21 cellular contexts compared by ENCODE assay signal in genomic region chr1:174008261-174008660, GRCh38. TPM values are rescaled to one million over a fixed set of nuclear protein-coding genes. Genes with fewer than 3 reads are reported as not detected.
DNase-seq lines count a peak whose midpoint lies in the region; ATAC-seq and TF ChIP-seq lines count a peak whose summit lies in the region.
"Had no signal": no experiment of that assay in that cellular context is flagged by ENCODE, and none has a peak within 500 bp of the region (broad histone marks: within the 10 kb centered on the region; RNA-seq: fewer than 3 reads in every experiment).

No MANE protein-coding gene starts in this region.

- POLR2A ChIA-PET in IMR-90 (lab: Charles Lee; ENCODE audit: unreplicated experiment) = no interaction called here
- POLR2A ChIA-PET in PC-9 (lab: Charles Lee; ENCODE audit: unreplicated experiment) = no interaction called here

- H3K27me3 ChIP-seq in IMR-90 (ENCODE audit: control insufficient read depth, insufficient read depth, low read length) (no peaks in the 10 kb centered on the region), PC-9 (ENCODE audit: insufficient read depth, low read depth) (no peaks in the 10 kb centered on the region), tibial artery (no peaks in the 10 kb centered on the region)
- H3K27me3 ChIP-seq: BE2C, body of pancreas had no signal

- DNase-seq in AML-193 (lab: John Stamatoyannopoulos, UW) (peak; percentile 41 to 62), IMR-90 (no peak), PC-9 (no peak), epithelial cell of prostate (ENCODE audit: low read depth, low spot score) (no peak), H4 (ENCODE audit: low spot score) (no peak), tibial artery (no peak)
- DNase-seq in stimulated activated CD4-positive, alpha-beta T cell treated with anti-CD3 and anti-CD28 coated beads, Interleukin-12 subunit alpha, Interleukin-12 subunit beta, amount 100 ng/mL, for 4 hours = no peak
- no peak for DNase-seq in activated CD4-positive, alpha-beta T cell treated with anti-CD3 and anti-CD28 coated beads for 48 hours
- DNase-seq: activated naive CD8-positive, alpha-beta T cell treated with anti-CD3 and anti-CD28 coated beads, Interleukin-2, amount 10 ng/mL, durations not matched to agents 7 days and 5 days; activated T-cell treated with anti-CD3 and anti-CD28 coated beads, Interleukin-2, amount 50 U/mL, for 72 hours; BE2C; body of pancreas; DMS 273 treated with DMSO at 0.1 percent for 48 hours; left colon; mesendoderm; naive B cell; NCI-H748 treated with DMSO at 0.1 percent for 48 hours had no signal

- H4K20me1 ChIP-seq in IMR-90 (ENCODE audit: insufficient read depth, low read length) (peaks cover 70% of the 10 kb centered on the region), PC-9 (ENCODE audit: insufficient read depth) (peaks cover 55% of the 10 kb centered on the region)

- H4K8ac ChIP-seq in IMR-90 (ENCODE audit: low read depth in 2 of 2, low read length in 2 of 2) = no peak overlapping the region

- no peak overlapping the region for H3K14ac ChIP-seq in IMR-90 (replicated peaks; ENCODE audit: low read depth, low read length)

- H2AFZ ChIP-seq in IMR-90 (replicated peaks; ENCODE audit: low read length, poor library complexity) (no peak overlapping the region), PC-9 (no peak overlapping the region)

- H3K4me1 ChIP-seq in IMR-90 (ENCODE audit: control insufficient read depth, insufficient read depth, low read length) (peaks cover 7% of the 10 kb centered on the region), PC-9 (replicated peaks; ENCODE audit: insufficient read depth) (no peaks in the 10 kb centered on the region), tibial artery (peaks cover 0 to 44% (median 18%) of the 10 kb centered on the region in 4 donors)

- no peak for TF ChIP-seq POLR2A in IMR-90 (IDR thresholded peaks at IDR 0.05; ENCODE audit: low read depth, low read length)

- no peak overlapping the region for H3K18ac ChIP-seq in IMR-90 (ENCODE audit: low read depth, low read length)

- H3K56ac ChIP-seq in IMR-90 (ENCODE audit: extremely low read depth, insufficient read depth, low read length) = no peak overlapping the region

- H3K4me2 ChIP-seq in IMR-90 (ENCODE audit: low read depth, low read length) = no peak overlapping the region
- no peak overlapping the region for H3K4me2 ChIP-seq in PC-9

- H3F3A ChIP-seq in PC-9 (ENCODE audit: insufficient read depth, low read depth) = no peaks in the 10 kb centered on the region; the same call in 1 of the 2 replicates

- ATAC-seq in IMR-90 (ENCODE audit: low read depth) = no peak
- ATAC-seq: activated T-cell treated with anti-CD3 and anti-CD28 coated beads, Interleukin-2, amount 50 U/mL, for 72 hours; body of pancreas; Panc1; sciatic nerve had no signal

- H2BK5ac ChIP-seq in IMR-90 (ENCODE audit: low read depth, low read length, poor library complexity, severe bottlenecking) = peak overlapping the region; percentile 68

- H3K9me1 ChIP-seq in IMR-90 (ENCODE audit: insufficient read depth, low read length) = peaks cover 10% of the 10 kb centered on the region

- no peak overlapping the region for H3K9ac ChIP-seq in IMR-90 (ENCODE audit: low read depth, low read length)

- no peak overlapping the region for H3K4ac ChIP-seq in IMR-90 (ENCODE audit: low read depth, low read length)

- WGBS in IMR-90 (ENCODE audit: extremely low coverage in 2 of 2, insufficient read length in 1 of 2), 2 experiments = no CpG with 5 or more reads among the region's 2 CpGs

- peaks cover 95% of the 10 kb centered on the region for H3K79me2 ChIP-seq in PC-9 (ENCODE audit: low read depth)

- intact Hi-C loops in IMR-90 (cut with micrococcal nuclease) (loop anchor here (10.0 kb wide), 1 partner anchor 207 kb away; no protein-coding TSS in a partner anchor), PC-9 (cut with micrococcal nuclease; ENCODE audit: unreplicated experiment) (no loop called here), tibial artery (cut with DNase I; ENCODE audit: low total_unique reads) (no loop called here)

- H3K9me3 ChIP-seq in IMR-90 (ENCODE audit: control insufficient read depth, insufficient read depth, low read length) = no peaks in the 10 kb centered on the region
- no peaks in the 10 kb centered on the region for H3K9me3 ChIP-seq in PC-9 (ENCODE audit: insufficient read depth, low read depth)
- no peaks in the 10 kb centered on the region for H3K9me3 ChIP-seq in tibial artery
- H3K9me3 ChIP-seq: BE2C, body of pancreas, thoracic aorta had no signal

- in situ Hi-C loops in IMR-90 (cut with MboI; ENCODE audit: low sequenced_read_pairs) = no loop called here

- no peak overlapping the region for H2AK9ac ChIP-seq in IMR-90 (replicated peaks; ENCODE audit: low read depth, low read length, poor library complexity)

- CTCF ChIA-PET in IMR-90 (lab: Yijun Ruan, JAX) = no interaction called here
- CTCF ChIA-PET in PC-9 (lab: Charles Lee) = no interaction called here

- H2BK15ac ChIP-seq in IMR-90 (ENCODE audit: low read depth, low read length) = no peak overlapping the region

- no peak overlapping the region for H4K91ac ChIP-seq in IMR-90 (ENCODE audit: insufficient read depth, low read depth, low read length)

- H4K5ac ChIP-seq in IMR-90 (ENCODE audit: low read depth, low read length) = no peak overlapping the region

- TF ChIP-seq CTCF in IMR-90 (conservative IDR thresholded peaks at IDR 0.05; ENCODE audit: low read depth, low read length) = no peak
- no peak for TF ChIP-seq CTCF in PC-9 (conservative IDR thresholded peaks at IDR 0.05)
- TF ChIP-seq CTCF in tibial artery (IDR thresholded peaks at IDR 0.05) = no peak

- H3K23ac ChIP-seq in IMR-90 (ENCODE audit: low read depth, low read length) = no peak overlapping the region

- no peak for TF ChIP-seq RAD21 in IMR-90 (IDR thresholded peaks at IDR 0.05; ENCODE audit: low read length)

- H3K36me3 ChIP-seq in IMR-90 (ENCODE audit: control insufficient read depth, insufficient read depth, low read length) (0 out of 2 replicates have a peak, but pooled peaks cover 1% of the 10 kb centered on the region), PC-9 (ENCODE audit: low read depth) (no peaks in the 10 kb centered on the region; the same call in none of the 2 replicates), tibial artery (no peaks in the 10 kb centered on the region)
- H3K36me3 ChIP-seq: BE2C, thoracic aorta had no signal

- no peak overlapping the region for H3K27ac ChIP-seq in IMR-90 (ENCODE audit: insufficient read depth, low read length)
- 0 out of 2 replicates have a peak overlapping the region, but pooled peaks have one; percentile 37 for H3K27ac ChIP-seq in PC-9
- peak overlapping the region; percentile 40 for H3K27ac ChIP-seq in epithelial cell of prostate
- H3K27ac ChIP-seq in tibial artery = no peak overlapping the region
- H3K27ac ChIP-seq: body of pancreas, SK-N-MC, thoracic aorta had no signal

- dilution Hi-C loops in IMR-90 (cut with HindIII; ENCODE audit: low sequenced_read_pairs, unreplicated experiment) = no loop called here

- no peak overlapping the region for H2AK5ac ChIP-seq in IMR-90 (ENCODE audit: low read depth, low read length)

- no peak overlapping the region for H2BK120ac ChIP-seq in IMR-90 (ENCODE audit: low read depth, low read length)

- no peak overlapping the region for H2BK20ac ChIP-seq in IMR-90 (ENCODE audit: low read depth, low read length)

- H3K9me2 ChIP-seq in PC-9 (ENCODE audit: insufficient read depth) = no peaks in the 10 kb centered on the region

- peaks cover 10 to 71% of the 10 kb centered on the region in 2 experiments for H3K79me1 ChIP-seq in IMR-90 (ENCODE audit: low read depth in 1 of 2, low read length in 2 of 2)

- BruUV-seq in IMR-90 (replicated peaks; lab: Mats Ljungman, UMichigan) (no TSS peak), PC-9 (replicated peaks; lab: Mats Ljungman, UMichigan) (no TSS peak)

- H3K4me3 ChIP-seq in IMR-90 (ENCODE audit: insufficient read depth, low read depth, low read length) (no peak overlapping the region), PC-9 (no peak overlapping the region), tibial artery (no peak overlapping the region)
- H3K4me3 ChIP-seq: body of pancreas, SK-N-MC, thoracic aorta had no signal

TF ChIP-seq in IMR-90, 13 proteins besides CTCF, POLR2A, EP300 and RAD21 (continues in another document):
- TF ChIP-seq RFX5 (IDR thresholded peaks at IDR 0.05; ENCODE audit: low read depth, low read length) = no peak
- no peak for TF ChIP-seq RCOR1 (IDR thresholded peaks at IDR 0.05; ENCODE audit: insufficient replicate concordance, low read length)
- no peak for TF ChIP-seq MAZ (IDR thresholded peaks at IDR 0.05; ENCODE audit: borderline replicate concordance, low read depth, low read length)
- no peak for TF ChIP-seq SMC3 (IDR thresholded peaks at IDR 0.05; ENCODE audit: low read depth, low read length)
- TF ChIP-seq ELK1 (IDR thresholded peaks at IDR 0.05; ENCODE audit: borderline replicate concordance, low read depth, low read length) = no peak
- TF ChIP-seq BHLHE40 (IDR thresholded peaks at IDR 0.05; ENCODE audit: low read depth, low read length) = no peak
- TF ChIP-seq MXI1 (IDR thresholded peaks at IDR 0.05; ENCODE audit: borderline replicate concordance, low read depth, low read length) = no peak
- TF ChIP-seq CEBPB (IDR thresholded peaks at IDR 0.05; ENCODE audit: low read depth, low read length) = no peak
- TF ChIP-seq MAFK (IDR thresholded peaks at IDR 0.05; ENCODE audit: low read depth, low read length) = no peak
- TF ChIP-seq USF2 (IDR thresholded peaks at IDR 0.05; ENCODE audit: low read depth, low read length) = no peak
- TF ChIP-seq NFE2L2 (IDR thresholded peaks at IDR 0.05; ENCODE audit: low read depth, low read length) = no peak

RNA-seq across cellular contexts. Expression of gene RC3H1, which starts 13.9 kb away (rescaled TPM):
- total RNA-seq in IMR-90 (2012; rRNA removed) (26.1 and 39.3 TPM in 2 replicates), PC-9 (2021) (25.2 and 29.5 TPM in 2 replicates)
- 5.1 and 5.4 TPM in 2 replicates for polyA plus RNA-seq in IMR-90 (2012; rRNA removed)
- polyA plus RNA-seq in IMR-90 (2012; cell fraction: cytosol; rRNA removed) = 2.0 and 7.1 TPM in 2 replicates
- 1.6 and 13.7 TPM in 2 replicates for polyA plus RNA-seq in IMR-90 (2012; cell fraction: nucleus; rRNA removed; ENCODE audit: low replicate concordance)
- 8.8 and 9.5 TPM in 2 replicates for total RNA-seq in H4 (2014; rRNA removed; shearing (Covaris generic))

Comparison
In these comparisons a context has a peak if more than half of its experiments do, and no peak if none do; other contexts are left out.
1. DNase-seq: peak in AML-193 (2 of 2); none in IMR-90 (single experiment), PC-9 (0 of 2), epithelial cell of prostate (single experiment), stimulated activated CD4-positive, alpha-beta T cell treated with anti-CD3 and anti-CD28 coated beads, Interleukin-12 subunit alpha, Interleukin-12 subunit beta, amount 100 ng/mL, for 4 hours (single experiment), H4 (single experiment), tibial artery (0 of 2) and activated CD4-positive, alpha-beta T cell treated with anti-CD3 and anti-CD28 coated beads for 48 hours (single experiment).
2. H3K27ac ChIP-seq: peak in PC-9 (single experiment) and epithelial cell of prostate (single experiment); none in IMR-90 (single experiment) and tibial artery (0 of 2).